In genomic region chr1:2108213-2108876, GRCh38 we compare ENCODE assay signal across 10 cellular contexts. TPM values are rescaled to one million over a fixed set of nuclear protein-coding genes. Genes with fewer than 3 reads are reported as not detected.
DNase-seq lines count a peak whose midpoint lies in the region; ATAC-seq and TF ChIP-seq lines count a peak whose summit lies in the region.
"Had no signal": no experiment of that assay in that cellular context is flagged by ENCODE, and none has a peak within 500 bp of the region (broad histone marks: within the 10 kb centered on the region; RNA-seq: fewer than 3 reads in every experiment).

No MANE protein-coding gene starts in this region.

- peaks cover 2% of the 10 kb centered on the region for H3K36me3 Mint-ChIP-seq in progenitor cell of endocrine pancreas (ENCODE audit: insufficient read depth)

- no peak overlapping the region for H3K4me3 Mint-ChIP-seq in progenitor cell of endocrine pancreas (ENCODE audit: low read depth)
- H3K4me3 Mint-ChIP-seq: central memory CD8-positive, alpha-beta T cell had no signal

- H3K4me1 Mint-ChIP-seq in progenitor cell of endocrine pancreas (ENCODE audit: low read depth): peaks cover 3% of the 10 kb centered on the region

- DNase-seq in DMS 273 (lab: John Stamatoyannopoulos, UW; ENCODE audit: unreplicated experiment) (peak; percentile 67), DMS 273 treated with DMSO at 0.1 percent for 48 hours (lab: John Stamatoyannopoulos, UW) (no peak), NCI-H69 (lab: John Stamatoyannopoulos, UW) (peak; percentile 5), erythroblast (lab: John Stamatoyannopoulos, UW) (peak; percentile 18 to 25), progenitor cell of endocrine pancreas (ENCODE audit: low spot score, unreplicated experiment) (no peak), NCI-H1092 treated with DMSO at 0.1 percent for 48 hours (lab: John Stamatoyannopoulos, UW) (no peak), SIG-M5 (lab: John Stamatoyannopoulos, UW) (no peak)
- DNase-seq: testis had no signal

- H3K9me3 Mint-ChIP-seq in progenitor cell of endocrine pancreas (ENCODE audit: low read depth): no peaks in the 10 kb centered on the region
- H3K9me3 Mint-ChIP-seq: central memory CD8-positive, alpha-beta T cell had no signal

- no peak overlapping the region for H3K27ac Mint-ChIP-seq in progenitor cell of endocrine pancreas

- no peak for TF ChIP-seq POLR2A in erythroblast (IDR thresholded peaks at IDR 0.05; ENCODE audit: low read length)

- TF ChIP-seq CTCF in progenitor cell of endocrine pancreas (IDR thresholded peaks at IDR 0.05; ENCODE audit: unreplicated experiment): peak; percentile 54

- no peaks in the 10 kb centered on the region for H3K27me3 Mint-ChIP-seq in progenitor cell of endocrine pancreas
- H3K27me3 Mint-ChIP-seq: central memory CD8-positive, alpha-beta T cell had no signal

- no peak for ATAC-seq in HG02588 (IDR thresholded peaks at IDR 0.05; ENCODE audit: unreplicated experiment)

RNA-seq across cellular contexts. Expression of gene PRKCZ, which starts 58.1 kb away (rescaled TPM):
- total RNA-seq in progenitor cell of endocrine pancreas: 71.5 and 78.0 TPM in 2 replicates

Comparison
In these comparisons a context has a peak if more than half of its experiments do, and no peak if none do; other contexts are left out.
1. DNase-seq: peak in DMS 273 (single experiment), NCI-H69 (single experiment) and erythroblast (2 of 2); none in DMS 273 treated with DMSO at 0.1 percent for 48 hours (single experiment), progenitor cell of endocrine pancreas (single experiment), NCI-H1092 treated with DMSO at 0.1 percent for 48 hours (single experiment) and SIG-M5 (single experiment).